ENCODE assay signal across 8 cellular contexts in the genomic region with DNA sequence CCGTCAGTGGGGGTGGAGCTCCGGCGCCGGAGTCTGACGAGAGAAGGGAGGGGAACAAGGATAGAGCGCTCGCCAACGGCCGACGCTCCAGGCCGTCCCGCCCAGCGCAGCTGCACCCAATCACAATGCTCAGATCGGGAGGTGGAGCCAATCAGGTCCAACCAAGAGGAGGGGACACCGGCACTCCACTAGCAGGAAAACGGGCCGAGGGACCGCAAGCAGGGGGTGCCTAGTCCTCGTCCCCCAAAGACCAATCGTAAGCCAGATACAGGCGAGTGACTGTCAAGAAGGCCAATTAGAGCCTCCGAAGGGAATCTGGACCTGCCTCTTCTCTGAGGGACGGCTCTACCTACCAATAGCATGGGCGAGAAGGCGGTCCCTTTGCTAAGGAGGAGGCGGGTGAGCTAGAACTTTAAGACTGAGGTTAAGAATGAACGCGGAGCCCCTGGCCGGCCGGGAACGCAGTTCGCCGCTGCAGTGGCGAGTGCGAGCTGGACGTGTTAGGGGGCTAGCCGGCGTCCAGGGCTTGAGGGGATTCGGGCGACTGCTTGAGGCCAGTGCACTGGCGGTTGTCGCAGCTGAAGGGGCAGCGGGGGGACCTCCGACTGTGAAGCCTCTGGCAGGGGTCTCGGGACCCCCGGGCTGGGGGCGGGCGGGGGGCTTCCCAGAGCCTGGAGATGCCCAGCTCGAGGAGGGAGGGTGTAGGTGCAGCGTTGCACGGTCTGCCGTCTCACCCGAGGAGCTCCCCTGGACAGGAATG.
DNase-seq lines count a peak whose midpoint lies in the region; ATAC-seq and TF ChIP-seq lines count a peak whose summit lies in the region.

Gene FBXO24 (plus strand): TSS at position 63 of the 760 bp plus-strand sequence. CDS start 298 bp downstream, at position 361.

- DNase-seq in NCI-H69 (lab: John Stamatoyannopoulos, UW) (peak; percentile 100), dedifferentiated amniotic fluid mesenchymal stem cell (ENCODE audit: extremely low spot score) (peak; percentile 100), left kidney (ENCODE audit: low read depth, low spot score) (peak; percentile 100)
- DNase-seq in activated CD4-positive, alpha-beta T cell treated with anti-CD3 and anti-CD28 coated beads, Interleukin-2, amount 50 U/mL, for 1 hour: peak; percentile 99
- DNase-seq in stimulated activated CD4-positive, alpha-beta T cell treated with anti-CD3 and anti-CD28 coated beads, Interleukin-1b, Interleukin-23, amount 100 ng/mL, for 48 hours: peak; percentile 100

- H3K27ac ChIP-seq in C4-2B: peak within 1 kb of the TSS; percentile 97

- no peak for TF ChIP-seq CTCF in C4-2B (conservative IDR thresholded peaks at IDR 0.05)

- ATAC-seq in GM19372 (IDR thresholded peaks at IDR 0.05; ENCODE audit: low read depth, unreplicated experiment): peak; percentile 84
- peak; percentile 84 for ATAC-seq in HG03521 (IDR thresholded peaks at IDR 0.05; ENCODE audit: unreplicated experiment)

Comparison
In these comparisons a context has a peak if more than half of its experiments do, and no peak if none do; other contexts are left out.
1. Peak in every context shown above with its lines: DNase-seq, ATAC-seq and H3K27ac ChIP-seq.